ENCODE assay signal across 23 cellular contexts in the genomic region with DNA sequence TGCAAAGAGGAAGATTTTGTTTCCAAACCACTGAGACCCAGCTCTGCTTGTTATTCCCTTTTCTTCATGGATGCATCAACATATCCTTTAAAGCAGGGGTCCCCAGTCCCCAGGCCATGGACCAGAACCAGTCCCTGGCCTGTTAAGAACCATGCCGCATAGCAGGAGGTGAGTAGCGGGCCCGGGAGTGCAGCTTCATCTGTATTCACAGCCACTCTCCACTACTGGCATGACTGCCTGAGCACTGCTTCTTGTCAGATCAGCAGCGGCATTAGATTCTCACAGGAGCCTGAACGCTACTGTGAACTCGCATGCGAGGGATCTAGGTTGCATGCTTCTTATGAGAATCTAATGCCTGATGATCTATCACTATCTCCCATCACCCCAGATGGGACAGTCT. TPM values are rescaled to one million over a fixed set of nuclear protein-coding genes. Genes with fewer than 3 reads are reported as not detected.
DNase-seq lines count a peak whose midpoint lies in the region; ATAC-seq and TF ChIP-seq lines count a peak whose summit lies in the region.
"Had no signal": no experiment of that assay in that cellular context is flagged by ENCODE, and none has a peak within 500 bp of the region (broad histone marks: within the 10 kb centered on the region; RNA-seq: fewer than 3 reads in every experiment).

No MANE protein-coding gene starts in this region.

- no peak for ATAC-seq in CD4-positive, CD25-positive, alpha-beta regulatory T cell (ENCODE audit: low read depth in 2 of 2)
- ATAC-seq in GM21390 (IDR thresholded peaks at IDR 0.05; ENCODE audit: unreplicated experiment) = no peak

- H3K4me2 ChIP-seq in OCI-LY7 (ENCODE audit: low read length) (no peak overlapping the region), osteoblast (ENCODE audit: insufficient read depth, low read length) (no peak overlapping the region), mammary epithelial cell (ENCODE audit: insufficient read depth, low read depth, low read length) (no peak overlapping the region)

- no peak for DNase-seq in CD4-positive, CD25-positive, alpha-beta regulatory T cell
- DNase-seq in OCI-LY7 (ENCODE audit: low spot score) (no peak), medulla oblongata (ENCODE audit: extremely low spot score) (peak; percentile 34), osteoblast (ENCODE audit: insufficient read length, low spot score, missing footprints) (peak; percentile 10), NCI-H146 (lab: John Stamatoyannopoulos, UW) (no peak), mammary epithelial cell (no peak), NCI-H2196 (lab: John Stamatoyannopoulos, UW; ENCODE audit: unreplicated experiment) (no peak)
- DNase-seq: Calu3, DMS153, GM23248, HFFc6, KBM-7, MV-4-11, NCI-H1105 treated with DMSO at 0.1 percent for 48 hours, NCI-H2029, NCI-H226, NCI-H510A, NCI-H69, OCI-M1, Peyer's patch, SHP77 treated with DMSO at 0.1 percent for 48 hours had no signal

- peaks cover 31% of the 10 kb centered on the region for H3K4me1 ChIP-seq in CD4-positive, CD25-positive, alpha-beta regulatory T cell (ENCODE audit: control insufficient read depth, insufficient read depth, low read length, poor library complexity, severe bottlenecking)
- H3K4me1 ChIP-seq in OCI-LY7 (ENCODE audit: insufficient read depth, low read length, poor library complexity, severe bottlenecking) (peaks cover 63% of the 10 kb centered on the region), osteoblast (ENCODE audit: insufficient read depth, low read length) (peaks cover 14% of the 10 kb centered on the region), mammary epithelial cell (ENCODE audit: insufficient read depth, low read length) (peaks cover 10% of the 10 kb centered on the region)

- H3K4me3 Mint-ChIP-seq in CD4-positive, CD25-positive, alpha-beta regulatory T cell = no peak overlapping the region

- H3K27me3 ChIP-seq in CD4-positive, CD25-positive, alpha-beta regulatory T cell (ENCODE audit: control insufficient read depth, insufficient read depth, low read length) = no peaks in the 10 kb centered on the region
- H3K27me3 ChIP-seq in osteoblast (ENCODE audit: insufficient read depth, low read length) (no peaks in the 10 kb centered on the region), mammary epithelial cell (ENCODE audit: insufficient read depth, low read length) (no peaks in the 10 kb centered on the region)
- H3K27me3 ChIP-seq: Peyer's patch had no signal

- peak overlapping the region; percentile 89 for H3K27ac ChIP-seq in CD4-positive, CD25-positive, alpha-beta regulatory T cell (ENCODE audit: insufficient read depth, low read length, poor library complexity, severe bottlenecking)
- H3K27ac ChIP-seq in OCI-LY7 (ENCODE audit: low read depth, low read length, poor library complexity, severe bottlenecking) = no peak overlapping the region
- H3K27ac ChIP-seq in osteoblast (ENCODE audit: low read depth, low read length) = no peak overlapping the region
- no peak overlapping the region for H3K27ac ChIP-seq in mammary epithelial cell (ENCODE audit: insufficient read depth, low read depth, low read length)
- H3K27ac ChIP-seq: GM23248, Peyer's patch had no signal

- H4K20me1 ChIP-seq in OCI-LY7 (ENCODE audit: insufficient read depth, low read length) (no peaks in the 10 kb centered on the region), osteoblast (ENCODE audit: insufficient read depth, low read length) (no peaks in the 10 kb centered on the region), mammary epithelial cell (ENCODE audit: insufficient read depth, low read length) (no peaks in the 10 kb centered on the region)

- H2AFZ ChIP-seq in OCI-LY7 (ENCODE audit: low read length) (0 out of 2 replicates have a peak overlapping the region, but pooled peaks have one; percentile 8), osteoblast (ENCODE audit: low read length) (no peak overlapping the region), mammary epithelial cell (ENCODE audit: low read depth, low read length) (no peak overlapping the region)

- in situ Hi-C loops in mammary epithelial cell (cut with MboI; ENCODE audit: low sequenced_read_pairs in 2 of 2) = no loop called here

- no peaks in the 10 kb centered on the region for H3K36me3 Mint-ChIP-seq in CD4-positive, CD25-positive, alpha-beta regulatory T cell

- H3K9me2 ChIP-seq in OCI-LY7 (ENCODE audit: insufficient read depth, low read length) = no peaks in the 10 kb centered on the region

- TF ChIP-seq CTCF in OCI-LY7 (conservative IDR thresholded peaks at IDR 0.05; ENCODE audit: low read length) (no peak), osteoblast (IDR thresholded peaks at IDR 0.05; ENCODE audit: extremely low read depth, low read depth, low read length) (no peak), mammary epithelial cell (conservative IDR thresholded peaks at IDR 0.05 in 1 of 2, IDR thresholded peaks at IDR 0.05 in 1 of 2; ENCODE audit: extremely low read depth in 1 of 2, insufficient read depth in 1 of 2, low read depth in 1 of 2, low read length in 2 of 2) (no peak)

- H3K79me2 ChIP-seq in OCI-LY7 (ENCODE audit: insufficient read depth, low read depth, low read length) = peaks cover 18% of the 10 kb centered on the region; the same call in 1 of the 2 replicates
- H3K79me2 ChIP-seq in osteoblast (ENCODE audit: insufficient read depth, low read length) = peaks cover 12% of the 10 kb centered on the region
- peaks cover 6% of the 10 kb centered on the region for H3K79me2 ChIP-seq in mammary epithelial cell (ENCODE audit: insufficient read depth, low read length)

- H3K36me3 ChIP-seq in CD4-positive, CD25-positive, alpha-beta regulatory T cell (ENCODE audit: control insufficient read depth, insufficient read depth, low read length) = no peaks in the 10 kb centered on the region
- H3K36me3 ChIP-seq in OCI-LY7 (ENCODE audit: insufficient read depth, low read length) (no peaks in the 10 kb centered on the region), osteoblast (ENCODE audit: insufficient read depth, low read length) (no peaks in the 10 kb centered on the region), mammary epithelial cell (ENCODE audit: insufficient read depth, low read length) (no peaks in the 10 kb centered on the region)
- H3K36me3 ChIP-seq: HAP-1, Peyer's patch had no signal

- no peak overlapping the region for H3K4me3 ChIP-seq in CD4-positive, CD25-positive, alpha-beta regulatory T cell (ENCODE audit: low read depth, low read length)
- H3K4me3 ChIP-seq in OCI-LY7 (ENCODE audit: low read depth, low read length, poor library complexity, severe bottlenecking) (no peak overlapping the region), osteoblast (ENCODE audit: insufficient read depth, low read length) (no peak overlapping the region), mammary epithelial cell (replicated peaks in 1 of 3; ENCODE audit: insufficient read depth in 1 of 3, low read depth in 2 of 3, low read length in 3 of 3) (no peak overlapping the region)
- H3K4me3 ChIP-seq: GM23248, HAP-1, Peyer's patch had no signal

- peaks cover 25 to 49% (median 37%) of the 10 kb centered on the region in 4 donors for H3K4me1 Mint-ChIP-seq in CD4-positive, CD25-positive, alpha-beta regulatory T cell

- POLR2A ChIA-PET in OCI-LY7 (lab: Charles Lee) = interaction anchor here (0.6 to 4.0 kb wide), 7 partner anchors 30 to 97 kb away, joined by 3 to 21 read pairs (median 4); no protein-coding TSS in a partner anchor

- 100% methylated on average over 2 of the region's 7 CpGs for WGBS in mammary epithelial cell (ENCODE audit: low coverage, missing lambda C conversion rate)

- H3K27ac Mint-ChIP-seq in CD4-positive, CD25-positive, alpha-beta regulatory T cell = peak overlapping the region in 2 of 3 donors; percentile 48 to 50

- CTCF ChIA-PET in OCI-LY7 (lab: Charles Lee; ENCODE audit: unreplicated experiment) = no interaction called here
- CTCF ChIA-PET in mammary epithelial cell (lab: Charles Lee; ENCODE audit: low non-redundant PET) = no interaction called here

- intact Hi-C loops in OCI-LY7 (cut with micrococcal nuclease; ENCODE audit: unreplicated experiment) = loop anchor here (2.0 kb wide), 1 partner anchor 89 kb away; the partner anchor contains the start of genes C18orf54 and STARD6
- intact Hi-C loops in mammary epithelial cell (cut with micrococcal nuclease) = no loop called here

- H3K9me3 Mint-ChIP-seq in CD4-positive, CD25-positive, alpha-beta regulatory T cell = no peaks in the 10 kb centered on the region
- H3K9me3 Mint-ChIP-seq: HFFc6 had no signal

- H3K9ac ChIP-seq in mammary epithelial cell (ENCODE audit: insufficient read depth, low read length) = no peak overlapping the region
- H3K9ac ChIP-seq: GM23248 had no signal

- peaks cover 5% of the 10 kb centered on the region for H3K27me3 Mint-ChIP-seq in CD4-positive, CD25-positive, alpha-beta regulatory T cell

- no peaks in the 10 kb centered on the region for H3K9me3 ChIP-seq in CD4-positive, CD25-positive, alpha-beta regulatory T cell (ENCODE audit: control insufficient read depth in 2 of 2, low read length in 2 of 2)
- no peaks in the 10 kb centered on the region for H3K9me3 ChIP-seq in OCI-LY7 (ENCODE audit: low read length)
- H3K9me3 ChIP-seq in osteoblast (ENCODE audit: low read depth, low read length) = no peaks in the 10 kb centered on the region
- H3K9me3 ChIP-seq in mammary epithelial cell (replicated peaks; ENCODE audit: insufficient read depth, low read length) = no peaks in the 10 kb centered on the region
- H3K9me3 ChIP-seq: HAP-1, Peyer's patch had no signal

- BruUV-seq in OCI-LY7 (replicated peaks; lab: Mats Ljungman, UMichigan) = no TSS peak
- BruUV-seq in mammary epithelial cell (replicated peaks; lab: Mats Ljungman, UMichigan) = no TSS peak

- dilution Hi-C loops in mammary epithelial cell (cut with HindIII; ENCODE audit: low sequenced_read_pairs) = no loop called here

RNA-seq across cellular contexts. Expression of gene POLI, which starts 1.6 kb away (rescaled TPM):
- 16.6 TPM for total RNA-seq in CD4-positive, CD25-positive, alpha-beta regulatory T cell
- polyA plus RNA-seq in CD4-positive, CD25-positive, alpha-beta regulatory T cell = 1 to 10 TPM; 4.1 to 8.4 (median 6.1) TPM
- 8.9 and 15.1 TPM in 2 replicates for total RNA-seq in OCI-LY7 (2014; rRNA removed; shearing (Covaris generic))
- total RNA-seq in OCI-LY7 (2022) (19.0 and 24.5 TPM in 2 replicates), osteoblast (34.0 and 39.8 TPM in 2 replicates), mammary epithelial cell (10 to 100 TPM; 23.3 to 27.5 TPM)
- 4.2 TPM for polyA plus RNA-seq in mammary epithelial cell
- polyA minus RNA-seq in mammary epithelial cell = 2.3 TPM

RNA-seq across cellular contexts. Expression of gene MBD2, which starts 43.2 kb away (rescaled TPM):
- total RNA-seq in CD4-positive, CD25-positive, alpha-beta regulatory T cell = 132 TPM
- polyA plus RNA-seq in CD4-positive, CD25-positive, alpha-beta regulatory T cell = 10 to 100 TPM in 3 of 4 donors, 1 to 10 TPM in 1; 8.4 to 26.8 (median 18.5) TPM
- total RNA-seq in OCI-LY7 (2014; rRNA removed; shearing (Covaris generic)) = 30.5 and 39.2 TPM in 2 replicates
- total RNA-seq in OCI-LY7 (2022) (171 and 176 TPM in 2 replicates), osteoblast (23.9 and 31.5 TPM in 2 replicates), mammary epithelial cell (100 to 1,000 TPM in 1 of 2 donors, 10 to 100 TPM in 1; 31.3 to 136 TPM)
- polyA plus RNA-seq in mammary epithelial cell = 37.9 TPM
- 122 TPM for polyA minus RNA-seq in mammary epithelial cell

Comparison
In these comparisons a context has a peak if more than half of its experiments do, and no peak if none do; other contexts are left out.
1. DNase-seq: peak in medulla oblongata (single experiment) and osteoblast (single experiment); none in CD4-positive, CD25-positive, alpha-beta regulatory T cell (0 of 3), OCI-LY7 (single experiment), NCI-H146 (single experiment), mammary epithelial cell (single experiment) and NCI-H2196 (single experiment).